Comparison of ENCODE assay signal across 24 cellular contexts in genomic region chr1:116440731-116441130, GRCh38.
"Had no signal": no experiment of that assay in that cellular context is flagged by ENCODE, and none has a peak within 500 bp of the region (broad histone marks: within the 10 kb centered on the region; RNA-seq: fewer than 3 reads in every experiment).

No MANE protein-coding gene starts in this region.

- H3K4me3 Mint-ChIP-seq: IgD-negative memory B cell had no signal

- H3K27ac ChIP-seq: HL-60 had no signal

- H3K9me3 ChIP-seq: SK-N-SH had no signal

- H3K27ac Mint-ChIP-seq: IgD-negative memory B cell had no signal

- DNase-seq: KBM-7, MV-4-11, NCI-H1048, NCI-H1105, NCI-H1417, NCI-H1436 treated with DMSO at 0.1 percent for 48 hours, NCI-H1694, NCI-H187 treated with DMSO at 0.1 percent for 48 hours, NCI-H2029 treated with DMSO at 0.1 percent for 48 hours, NCI-H2171 treated with DMSO at 0.1 percent for 48 hours, NCI-H345, NCI-H446 treated with DMSO at 0.1 percent for 48 hours, NCI-H510A treated with DMSO at 0.1 percent for 48 hours, NCI-H526, NCI-H774, Right ventricle myocardium superior, RPMI8226, SIG-M5, SK-N-SH, SW 1271 had no signal

- H3K4me2 ChIP-seq: SK-N-SH had no signal

- H3K4me1 Mint-ChIP-seq: IgD-negative memory B cell had no signal

- H3K9ac ChIP-seq: SK-N-SH had no signal

- FAIRE-seq: HTR-8/SVneo, RCC 7860 had no signal
